Comparison of ENCODE assay signal across 16 cellular contexts in the genomic region with DNA sequence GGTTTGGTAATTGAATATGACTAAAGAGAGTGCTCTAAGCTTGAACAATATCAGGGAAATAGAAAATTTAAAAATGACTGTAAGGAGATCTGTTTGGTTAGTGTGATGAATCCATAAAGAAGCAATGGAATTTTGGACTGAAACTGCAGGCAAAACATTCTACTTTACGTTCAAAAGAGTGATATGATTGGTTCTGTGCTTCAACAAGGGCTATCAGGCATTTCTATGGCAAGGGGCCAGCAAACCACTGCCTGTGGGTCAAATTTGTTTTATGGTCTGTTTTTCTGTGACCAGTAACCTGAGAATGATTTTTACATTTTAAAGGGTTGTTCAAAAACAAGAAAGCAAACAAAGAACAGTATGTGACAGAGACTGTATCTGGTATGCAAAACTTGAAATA.
DNase-seq lines count a peak whose midpoint lies in the region; ATAC-seq and TF ChIP-seq lines count a peak whose summit lies in the region.
"Had no signal": no experiment of that assay in that cellular context is flagged by ENCODE, and none has a peak within 500 bp of the region (broad histone marks: within the 10 kb centered on the region; RNA-seq: fewer than 3 reads in every experiment).

No MANE protein-coding gene starts in this region.

- H4K91ac ChIP-seq in neuronal stem cell (ENCODE audit: low read depth, low read length, poor library complexity): no peak overlapping the region

- H3K79me2 ChIP-seq in hepatocyte: no peaks in the 10 kb centered on the region

- H3K36me3 ChIP-seq in hepatocyte (replicated peaks; ENCODE audit: insufficient read depth, low read depth) (no peaks in the 10 kb centered on the region), mucosa of descending colon (ENCODE audit: low read depth) (no peaks in the 10 kb centered on the region), neuronal stem cell (replicated peaks in 1 of 2; ENCODE audit: control insufficient read depth in 2 of 2, insufficient read depth in 2 of 2, low read length in 2 of 2) (peaks cover 7 to 18% of the 10 kb centered on the region in 2 donors)
- H3K36me3 ChIP-seq: breast epithelium, right lobe of liver, uterus had no signal

- no peak overlapping the region for H2AK5ac ChIP-seq in neuronal stem cell (ENCODE audit: low read depth, low read length)

- ATAC-seq in mucosa of descending colon (no peak), GM19452 (IDR thresholded peaks at IDR 0.05; ENCODE audit: unreplicated experiment) (no peak)
- ATAC-seq: activated T-cell treated with anti-CD3 and anti-CD28 coated beads, Interleukin-2, amount 50 U/mL, for 72 hours; left ventricle myocardium superior; right lobe of liver had no signal

- DNase-seq in AG08395 (ENCODE audit: low spot score): peak; percentile 11
- DNase-seq in HCEC 1CT: peak; percentile 25
- DNase-seq in hepatocyte (ENCODE audit: low spot score): peak; percentile 10
- DNase-seq in mucosa of descending colon: no peak
- no peak for DNase-seq in neuronal stem cell (ENCODE audit: low spot score)
- no peak for DNase-seq in OCI-M2 (lab: John Stamatoyannopoulos, UW; ENCODE audit: unreplicated experiment)
- DNase-seq: activated naive CD8-positive, alpha-beta T cell treated with anti-CD3 and anti-CD28 coated beads for 36 hours; activated T-cell treated with anti-CD3 and anti-CD28 coated beads, Interleukin-2, amount 50 U/mL, for 72 hours; GM23248; left ventricle myocardium superior; NCI-H1694 treated with DMSO at 0.1 percent for 48 hours; right lobe of liver; uterus had no signal

- TF ChIP-seq CTCF in VCaP (conservative IDR thresholded peaks at IDR 0.05) (no peak), hepatocyte (IDR thresholded peaks at IDR 0.05; ENCODE audit: poor library complexity) (no peak), mucosa of descending colon (IDR thresholded peaks at IDR 0.05) (no peak)

- H3K9me3 ChIP-seq in hepatocyte (ENCODE audit: low read depth) (no peaks in the 10 kb centered on the region), mucosa of descending colon (no peaks in the 10 kb centered on the region), neuronal stem cell (replicated peaks in 1 of 2; ENCODE audit: control insufficient read depth in 2 of 2, insufficient read depth in 1 of 2, low read depth in 1 of 2, low read length in 2 of 2) (peaks cover 0 to 3% of the 10 kb centered on the region in 2 donors)
- H3K9me3 ChIP-seq: breast epithelium, right lobe of liver, uterus had no signal

- H3K4me3 ChIP-seq in hepatocyte (no peak overlapping the region), mucosa of descending colon (no peak overlapping the region), neuronal stem cell (ENCODE audit: low read length in 2 of 2) (no peak overlapping the region)
- H3K4me3 ChIP-seq: breast epithelium, GM23248, right lobe of liver, uterus had no signal

- no peaks in the 10 kb centered on the region for H3K27me3 ChIP-seq in hepatocyte
- no peaks in the 10 kb centered on the region for H3K27me3 ChIP-seq in neuronal stem cell (ENCODE audit: control insufficient read depth in 3 of 3, insufficient read depth in 3 of 3, low read depth in 1 of 3, low read length in 3 of 3)
- H3K27me3 ChIP-seq: breast epithelium, right lobe of liver, uterus had no signal

- H3K4me1 ChIP-seq in hepatocyte (ENCODE audit: insufficient read depth): peaks cover 13% of the 10 kb centered on the region
- H3K4me1 ChIP-seq in mucosa of descending colon (ENCODE audit: low read depth): no peaks in the 10 kb centered on the region
- no peaks in the 10 kb centered on the region for H3K4me1 ChIP-seq in neuronal stem cell (ENCODE audit: control insufficient read depth in 2 of 2, insufficient read depth in 1 of 2, low read depth in 1 of 2, low read length in 2 of 2)
- H3K4me1 ChIP-seq: breast epithelium, right lobe of liver, uterus had no signal

- no peak overlapping the region for H3K23ac ChIP-seq in neuronal stem cell (ENCODE audit: low read depth, low read length, poor library complexity)

- no peak overlapping the region for H4K8ac ChIP-seq in neuronal stem cell (ENCODE audit: low read depth, low read length)

- no peak overlapping the region for H2BK120ac ChIP-seq in neuronal stem cell (ENCODE audit: low read depth, low read length)

- 23% methylated on average over 1 of the region's 1 CpG for WGBS in hepatocyte (ENCODE audit: low lambda C conversion rate, missing lambda C conversion rate)
- WGBS in neuronal stem cell (ENCODE audit: extremely low coverage in 2 of 2, insufficient read length in 2 of 2, insufficient replicate concordance in 1 of 2), 2 donors: no CpG with 5 or more reads among the region's 1 CpG

- H3K79me1 ChIP-seq in neuronal stem cell (ENCODE audit: low read depth, low read length): no peaks in the 10 kb centered on the region

- no peaks in the 10 kb centered on the region for H4K20me1 ChIP-seq in hepatocyte (ENCODE audit: insufficient read depth, poor library complexity, severe bottlenecking)

- H2BK15ac ChIP-seq in neuronal stem cell (ENCODE audit: low read length): no peak overlapping the region

- H3K14ac ChIP-seq in neuronal stem cell (ENCODE audit: low read length): no peak overlapping the region

- H3K4me2 ChIP-seq in hepatocyte (no peak overlapping the region), neuronal stem cell (ENCODE audit: insufficient read depth, low read length, poor library complexity, severe bottlenecking) (no peak overlapping the region)

- intact Hi-C loops in mucosa of descending colon (cut with DNase I, micrococcal nuclease): no loop called here

- no peak overlapping the region for H3K18ac ChIP-seq in neuronal stem cell (ENCODE audit: low read length)

- H2BK5ac ChIP-seq in neuronal stem cell (ENCODE audit: low read length): no peak overlapping the region

- no peak overlapping the region for H3K9ac ChIP-seq in neuronal stem cell (ENCODE audit: low read depth, low read length, poor library complexity)
- H3K9ac ChIP-seq: GM23248 had no signal

- no peak overlapping the region for H3K4ac ChIP-seq in neuronal stem cell (ENCODE audit: low read length)

- H3K27ac ChIP-seq in VCaP: peak overlapping the region; percentile 54
- peak overlapping the region; percentile 41 for H3K27ac ChIP-seq in hepatocyte
- H3K27ac ChIP-seq in neuronal stem cell (replicated peaks; ENCODE audit: low read length): no peak overlapping the region
- H3K27ac ChIP-seq: breast epithelium, GM23248, right lobe of liver, uterus had no signal

- no peak overlapping the region for H2AFZ ChIP-seq in hepatocyte
- no peak overlapping the region for H2AFZ ChIP-seq in neuronal stem cell (ENCODE audit: low read length)
- H2AFZ ChIP-seq: GM23248 had no signal

- no peaks in the 10 kb centered on the region for H3K9me2 ChIP-seq in hepatocyte (replicated peaks; ENCODE audit: insufficient read depth)

- no peak overlapping the region for H2BK12ac ChIP-seq in neuronal stem cell (ENCODE audit: low read length)

Comparison
In these comparisons a context has a peak if more than half of its experiments do, and no peak if none do; other contexts are left out.
1. DNase-seq: peak in AG08395 (single experiment), HCEC 1CT (single experiment) and hepatocyte (single experiment); none in mucosa of descending colon (0 of 3), neuronal stem cell (single experiment) and OCI-M2 (single experiment).